ENCODE assay signal across 27 cellular contexts in genomic region chr14:68013326-68013725, GRCh38.
"Had no signal": no experiment of that assay in that cellular context is flagged by ENCODE, and none has a peak within 500 bp of the region (broad histone marks: within the 10 kb centered on the region; RNA-seq: fewer than 3 reads in every experiment).

No MANE protein-coding gene starts in this region.

- H3K9me3 ChIP-seq: heart right ventricle, left lung, lower lobe of right lung, prostate gland, stomach, suprapubic skin, tibial artery, vagina had no signal

- H3K9me3 Mint-ChIP-seq: activated naive CD4-positive, alpha-beta T cell treated with anti-CD3 and anti-CD28 coated beads, Interleukin-2, amount 10 ng/mL, durations not matched to agents 7 days and 5 days; activated naive CD8-positive, alpha-beta T cell treated with anti-CD3 and anti-CD28 coated beads, Interleukin-2, amount 10 ng/mL, durations not matched to agents 7 days and 5 days; natural killer cell; T-helper 2 cell treated with Interferon-gamma antibody and Interleukin-4, amounts not matched to agents 5 μg/mL and 100 μg/mL, for 36 hours had no signal

- H3K36me3 Mint-ChIP-seq: activated naive CD4-positive, alpha-beta T cell treated with anti-CD3 and anti-CD28 coated beads, Interleukin-2, amount 10 ng/mL, durations not matched to agents 7 days and 5 days; natural killer cell had no signal

- H3K27ac Mint-ChIP-seq: activated naive CD4-positive, alpha-beta T cell treated with anti-CD3 and anti-CD28 coated beads, Interleukin-2, amount 10 ng/mL, durations not matched to agents 7 days and 5 days; activated naive CD8-positive, alpha-beta T cell treated with anti-CD3 and anti-CD28 coated beads, Interleukin-2, amount 10 ng/mL, durations not matched to agents 7 days and 5 days; activated T-helper 1 cell treated with anti-CD3 and anti-CD28 coated beads, Interleukin-12 subunit alpha, Interleukin-12 subunit beta, Interleukin-2, Interleukin-4 antibody, amounts not matched to agents 30 ng/mL and 10 ng/mL and 1 ng/mL, durations not matched to agents 14 hours and 24 hours and 36 hours; natural killer cell; stimulated activated naive B cell treated with anti-CD40 and anti-IgM and Interleukin-4, amounts not matched to agents 10 μg/mL and 1 μg/mL and 100 μg/mL, for 72 hours; T-cell; T-helper 2 cell treated with Interferon-gamma antibody and Interleukin-4, amounts not matched to agents 5 μg/mL and 100 μg/mL, for 36 hours had no signal

- ATAC-seq: esophagus mucosa; foreskin keratinocyte; heart right ventricle; left lung; lower lobe of right lung; natural killer cell; stimulated activated naive B cell treated with anti-CD40 and anti-IgM and Interleukin-4, amounts not matched to agents 10 μg/mL and 1 μg/mL and 100 μg/mL, for 72 hours; T-cell had no signal

- H3K4me3 ChIP-seq: heart right ventricle, left lung, lower lobe of right lung, prostate gland, stomach, suprapubic skin, tibial artery, vagina had no signal

- H3K36me3 ChIP-seq: heart right ventricle, left lung, lower lobe of right lung, prostate gland, stomach, suprapubic skin, tibial artery, vagina had no signal

- H3K27ac ChIP-seq: foreskin keratinocyte, left lung, lower lobe of right lung, prostate gland, suprapubic skin, VCaP had no signal

- H3K27me3 Mint-ChIP-seq: activated naive CD4-positive, alpha-beta T cell treated with anti-CD3 and anti-CD28 coated beads, Interleukin-2, amount 10 ng/mL, durations not matched to agents 7 days and 5 days; activated naive CD8-positive, alpha-beta T cell treated with anti-CD3 and anti-CD28 coated beads, Interleukin-2, amount 10 ng/mL, durations not matched to agents 7 days and 5 days; stimulated activated naive B cell treated with anti-CD40 and anti-IgM and Interleukin-4, amounts not matched to agents 10 μg/mL and 1 μg/mL and 100 μg/mL, for 72 hours; T-cell had no signal

- H3K27me3 ChIP-seq: foreskin keratinocyte, heart right ventricle, left lung, stomach, suprapubic skin, tibial artery, vagina had no signal

- H3K4me3 Mint-ChIP-seq: activated naive CD4-positive, alpha-beta T cell treated with anti-CD3 and anti-CD28 coated beads, Interleukin-2, amount 10 ng/mL, durations not matched to agents 7 days and 5 days; activated naive CD8-positive, alpha-beta T cell treated with anti-CD3 and anti-CD28 coated beads, Interleukin-2, amount 10 ng/mL, durations not matched to agents 7 days and 5 days; activated T-helper 1 cell treated with anti-CD3 and anti-CD28 coated beads, Interleukin-12 subunit alpha, Interleukin-12 subunit beta, Interleukin-2, Interleukin-4 antibody, amounts not matched to agents 30 ng/mL and 10 ng/mL and 1 ng/mL, durations not matched to agents 14 hours and 24 hours and 36 hours; natural killer cell; stimulated activated naive B cell treated with anti-CD40 and anti-IgM and Interleukin-4, amounts not matched to agents 10 μg/mL and 1 μg/mL and 100 μg/mL, for 72 hours; T-cell; T-helper 2 cell treated with Interferon-gamma antibody and Interleukin-4, amounts not matched to agents 5 μg/mL and 100 μg/mL, for 36 hours had no signal

- H3K4me1 Mint-ChIP-seq: activated naive CD4-positive, alpha-beta T cell treated with anti-CD3 and anti-CD28 coated beads, Interleukin-2, amount 10 ng/mL, durations not matched to agents 7 days and 5 days; activated naive CD8-positive, alpha-beta T cell treated with anti-CD3 and anti-CD28 coated beads, Interleukin-2, amount 10 ng/mL, durations not matched to agents 7 days and 5 days; natural killer cell; stimulated activated naive B cell treated with anti-CD40 and anti-IgM and Interleukin-4, amounts not matched to agents 10 μg/mL and 1 μg/mL and 100 μg/mL, for 72 hours; T-cell had no signal

- H3K4me1 ChIP-seq: left lung, lower lobe of right lung, prostate gland had no signal

- DNase-seq: activated CD4-positive, alpha-beta T cell treated with anti-CD3 and anti-CD28 coated beads for 48 hours; activated CD4-positive, alpha-beta T cell treated with anti-CD3 and anti-CD28 coated beads, Interleukin-2, amount 50 U/mL, for 48 hours; activated CD8-positive, alpha-beta memory T cell treated with anti-CD3 and anti-CD28 coated beads for 24 hours; activated effector memory CD4-positive, alpha-beta T cell treated with anti-CD3 and anti-CD28 coated beads, Interleukin-2, amount 50 U/mL, for 16 hours; activated naive CD4-positive, alpha-beta T cell treated with anti-CD3 and anti-CD28 coated beads, Interleukin-2, amount 10 ng/mL, durations not matched to agents 7 days and 5 days; activated naive CD8-positive, alpha-beta T cell treated with anti-CD3 and anti-CD28 coated beads, Interleukin-2, amount 10 ng/mL, durations not matched to agents 7 days and 5 days; caudate nucleus; cortex of kidney; foreskin keratinocyte; heart right ventricle; left lung; lower lobe of right lung; mesenchymal stem cell; natural killer cell; stimulated activated CD4-positive, alpha-beta T cell treated with anti-CD3 and anti-CD28 coated beads, Interleukin-15, amount 100 ng/mL, for 24 hours; stimulated activated CD4-positive, alpha-beta T cell treated with anti-CD3 and anti-CD28 coated beads, Interleukin-2, amount 100 ng/mL, for 24 hours; stimulated activated naive B cell treated with anti-CD40 and anti-IgM and Interleukin-4, amounts not matched to agents 10 μg/mL and 1 μg/mL and 100 μg/mL, for 72 hours; stomach; T-cell; tibial artery had no signal
